ENCODE assay signal across 2 cellular contexts in genomic region chr19:13981021-13981420, GRCh38.
TF ChIP-seq lines count a peak whose summit lies in the region.

No MANE protein-coding gene starts in this region.

TF ChIP-seq in SK-N-SH, 30 proteins besides CTCF, POLR2A, EP300 and RAD21:
- TF ChIP-seq IRF3 (IDR thresholded peaks at IDR 0.05; ENCODE audit: low read depth, low read length) (no peak), GATA2 (CRISPR knock-in tag; IDR thresholded peaks at IDR 0.05) (peak; percentile 39; the same call in 1 of the 2 replicates), MXI1 (IDR thresholded peaks at IDR 0.05; ENCODE audit: low read depth, low read length) (no peak)

TF ChIP-seq in SK-N-SH treated with all-trans-retinoic acid at 6 μM for 48 hours, 23 proteins besides CTCF, POLR2A, EP300 and RAD21:
- no peak for TF ChIP-seq CREB5 (CRISPR knock-in tag; IDR thresholded peaks at IDR 0.05; ENCODE audit: low read depth)
- TF ChIP-seq BACH2 (CRISPR knock-in tag; IDR thresholded peaks at IDR 0.05; ENCODE audit: borderline replicate concordance) = no peak
- TF ChIP-seq TCF4 (CRISPR knock-in tag; IDR thresholded peaks at IDR 0.05; ENCODE audit: borderline replicate concordance) = no peak
- TF ChIP-seq TOX (CRISPR knock-in tag; IDR thresholded peaks at IDR 0.05; ENCODE audit: borderline replicate concordance) = no peak
- no peak for TF ChIP-seq RARB (CRISPR knock-in tag; IDR thresholded peaks at IDR 0.05)
- TF ChIP-seq ZNF565 (CRISPR knock-in tag; conservative IDR thresholded peaks at IDR 0.05; ENCODE audit: low read depth) = no peak
- no peak for TF ChIP-seq ZNF70 (CRISPR knock-in tag; IDR thresholded peaks at IDR 0.05)
- no peak for TF ChIP-seq TSHZ2 (CRISPR knock-in tag; IDR thresholded peaks at IDR 0.05)
